30 cellular contexts compared by ENCODE assay signal in genomic region chr2:223991611-223992010, GRCh38.
"Had no signal": no experiment of that assay in that cellular context is flagged by ENCODE, and none has a peak within 500 bp of the region (broad histone marks: within the 10 kb centered on the region; RNA-seq: fewer than 3 reads in every experiment).

No MANE protein-coding gene starts in this region.

- H3K27me3 Mint-ChIP-seq: naive thymus-derived CD8-positive, alpha-beta T cell; progenitor cell of endocrine pancreas; stimulated activated naive CD8-positive, alpha-beta T cell treated with anti-CD3 and anti-CD28 coated beads, Interleukin-15, amount 100 ng/mL, for 72 hours had no signal

- H3K27ac Mint-ChIP-seq: naive thymus-derived CD8-positive, alpha-beta T cell; natural killer cell treated with Interleukin-12 subunit alpha and Interleukin-12 subunit beta and Interleukin-15 and Interleukin-18, amount 100 ng/mL, for 72 hours; nephron progenitor cell; progenitor cell of endocrine pancreas; stimulated activated memory B cell treated with anti-CD40 and anti-IgM and Interleukin-4, amounts not matched to agents 10 μg/mL and 1 μg/mL and 100 μg/mL, for 72 hours; type B pancreatic cell had no signal

- H3K36me3 Mint-ChIP-seq: naive B cell; natural killer cell treated with Interleukin-12 subunit alpha and Interleukin-12 subunit beta and Interleukin-15 and Interleukin-18, amount 100 ng/mL, for 72 hours; stimulated activated memory B cell treated with anti-CD40 and anti-IgM and Interleukin-4, amounts not matched to agents 10 μg/mL and 1 μg/mL and 100 μg/mL, for 72 hours; type B pancreatic cell had no signal

- H3K9me3 Mint-ChIP-seq: naive B cell; naive thymus-derived CD8-positive, alpha-beta T cell; natural killer cell treated with Interleukin-12 subunit alpha and Interleukin-12 subunit beta and Interleukin-15 and Interleukin-18, amount 100 ng/mL, for 72 hours; nephron progenitor cell; neural crest cell; stimulated activated memory B cell treated with anti-CD40 and anti-IgM and Interleukin-4, amounts not matched to agents 10 μg/mL and 1 μg/mL and 100 μg/mL, for 72 hours; stimulated activated naive CD8-positive, alpha-beta T cell treated with anti-CD3 and anti-CD28 coated beads, Interleukin-15, amount 100 ng/mL, for 72 hours; type B pancreatic cell had no signal

- H3K27me3 ChIP-seq: neutrophil, pancreas, right lobe of liver, sigmoid colon, spleen, tibial artery, transverse colon, upper lobe of right lung, uterus had no signal

- H3K27ac ChIP-seq: neutrophil, pancreas, psoas muscle, right lobe of liver, sigmoid colon, spleen, thoracic aorta, tibial artery, transverse colon, upper lobe of right lung, uterus had no signal

- H3K4me1 ChIP-seq: pancreas, psoas muscle, right lobe of liver, tibial artery, upper lobe of right lung, uterus had no signal

- H3K36me3 ChIP-seq: neutrophil, pancreas, right lobe of liver, sigmoid colon, thoracic aorta, tibial artery, transverse colon, upper lobe of right lung, uterus had no signal

- H3K4me1 Mint-ChIP-seq: stimulated activated memory B cell treated with anti-CD40 and anti-IgM and Interleukin-4, amounts not matched to agents 10 μg/mL and 1 μg/mL and 100 μg/mL, for 72 hours had no signal

- H3K4me3 ChIP-seq: pancreas, psoas muscle, right lobe of liver, sigmoid colon, spleen, thoracic aorta, tibial artery, transverse colon, upper lobe of right lung, uterus had no signal

- DNase-seq: naive B cell; naive thymus-derived CD8-positive, alpha-beta T cell; nephron progenitor cell; pancreas; posterior cingulate gyrus; psoas muscle; right lobe of liver; sigmoid colon; small intestine; spleen; stimulated activated CD4-positive, alpha-beta T cell treated with anti-CD3 and anti-CD28 coated beads, Interleukin-12 subunit alpha, Interleukin-12 subunit beta, amount 100 ng/mL, for 4 hours; stimulated activated CD4-positive, alpha-beta T cell treated with anti-CD3 and anti-CD28 coated beads, Interleukin-1b, Interleukin-23, amount 100 ng/mL, for 48 hours; stimulated activated CD4-positive, alpha-beta T cell treated with anti-CD3 and anti-CD28 coated beads, Interleukin-4, amount 100 ng/mL, for 1 hour; stimulated activated CD4-positive, alpha-beta T cell treated with anti-CD3 and anti-CD28 coated beads, Interleukin-4, amount 100 ng/mL, for 4 hours; stimulated activated CD8-positive, alpha-beta memory T cell treated with anti-CD3 and anti-CD28 coated beads, Interleukin-4, amount 100 ng/mL, for 48 hours; stimulated activated naive CD4-positive, alpha-beta T cell; stimulated activated naive CD8-positive, alpha-beta T cell treated with anti-CD3 and anti-CD28 coated beads, Interleukin-15, amount 100 ng/mL, for 72 hours; stimulated activated naive CD8-positive, alpha-beta T cell treated with anti-CD3 and anti-CD28 coated beads, Interleukin-15, Interleukin-2, amounts not matched to agents 100 U/mL and 50 U/mL, for 24 hours; tibial artery; transverse colon; upper lobe of right lung; uterus had no signal

- ATAC-seq: naive thymus-derived CD8-positive, alpha-beta T cell; natural killer cell treated with Interleukin-12 subunit alpha and Interleukin-12 subunit beta and Interleukin-15 and Interleukin-18, amount 100 ng/mL, for 72 hours; pancreas; psoas muscle; right cardiac atrium; right lobe of liver; stimulated activated memory B cell treated with anti-CD40 and anti-IgM and Interleukin-4, amounts not matched to agents 10 μg/mL and 1 μg/mL and 100 μg/mL, for 72 hours; stimulated activated naive CD8-positive, alpha-beta T cell treated with anti-CD3 and anti-CD28 coated beads, Interleukin-15, amount 100 ng/mL, for 72 hours; stimulated activated naive CD8-positive, alpha-beta T cell treated with anti-CD3 and anti-CD28 coated beads, Interleukin-15, Interleukin-2, amounts not matched to agents 100 U/mL and 50 U/mL, for 24 hours; upper lobe of right lung had no signal

- H3K9me3 ChIP-seq: neutrophil, pancreas, psoas muscle, right lobe of liver, sigmoid colon, spleen, thoracic aorta, tibial artery, transverse colon, upper lobe of right lung, uterus had no signal

- H3K4me3 Mint-ChIP-seq: naive B cell; naive thymus-derived CD8-positive, alpha-beta T cell; natural killer cell treated with Interleukin-12 subunit alpha and Interleukin-12 subunit beta and Interleukin-15 and Interleukin-18, amount 100 ng/mL, for 72 hours; nephron progenitor cell; neural crest cell; stimulated activated memory B cell treated with anti-CD40 and anti-IgM and Interleukin-4, amounts not matched to agents 10 μg/mL and 1 μg/mL and 100 μg/mL, for 72 hours; stimulated activated naive CD8-positive, alpha-beta T cell treated with anti-CD3 and anti-CD28 coated beads, Interleukin-15, amount 100 ng/mL, for 72 hours; type B pancreatic cell had no signal
